ENCODE assay signal across 2 cellular contexts in the genomic region with DNA sequence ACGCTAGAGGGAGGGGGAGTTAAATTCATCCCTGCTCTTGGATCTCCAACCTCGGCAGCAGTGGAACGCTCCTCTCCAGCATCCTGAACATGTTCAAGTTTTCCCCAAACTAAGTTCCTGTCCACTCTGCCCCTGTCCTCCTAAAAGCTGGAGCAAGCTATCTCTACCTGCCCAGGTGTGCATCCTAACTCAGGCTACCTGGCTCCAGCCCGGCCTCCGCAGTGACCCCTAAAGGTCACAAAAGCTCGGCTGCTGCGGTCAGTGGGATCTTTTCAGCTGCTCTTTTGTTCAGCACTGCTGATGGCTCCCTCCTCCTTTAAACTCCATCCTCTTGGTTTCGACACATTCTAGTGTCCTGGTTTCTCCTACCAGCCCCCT.
TF ChIP-seq lines count a peak whose summit lies in the region.

No MANE protein-coding gene starts in this region.

TF ChIP-seq in SK-N-SH, 30 proteins besides CTCF, POLR2A, EP300 and RAD21 (continued from another document):
- TF ChIP-seq RXRA (IDR thresholded peaks at IDR 0.05; ENCODE audit: borderline replicate concordance, low read depth) (no peak), RFX5 (IDR thresholded peaks at IDR 0.05; ENCODE audit: low read length) (no peak), GATA2 (CRISPR knock-in tag; IDR thresholded peaks at IDR 0.05) (no peak)

TF ChIP-seq in SK-N-SH treated with all-trans-retinoic acid at 6 μM for 48 hours, 23 proteins besides CTCF, POLR2A, EP300 and RAD21 (continued from another document):
- TF ChIP-seq ZC3H10 (CRISPR knock-in tag; IDR thresholded peaks at IDR 0.05) (no peak), BACH2 (CRISPR knock-in tag; IDR thresholded peaks at IDR 0.05; ENCODE audit: borderline replicate concordance) (no peak), ZNF565 (CRISPR knock-in tag; conservative IDR thresholded peaks at IDR 0.05; ENCODE audit: low read depth) (no peak)
- TF ChIP-seq, protein P1, sequence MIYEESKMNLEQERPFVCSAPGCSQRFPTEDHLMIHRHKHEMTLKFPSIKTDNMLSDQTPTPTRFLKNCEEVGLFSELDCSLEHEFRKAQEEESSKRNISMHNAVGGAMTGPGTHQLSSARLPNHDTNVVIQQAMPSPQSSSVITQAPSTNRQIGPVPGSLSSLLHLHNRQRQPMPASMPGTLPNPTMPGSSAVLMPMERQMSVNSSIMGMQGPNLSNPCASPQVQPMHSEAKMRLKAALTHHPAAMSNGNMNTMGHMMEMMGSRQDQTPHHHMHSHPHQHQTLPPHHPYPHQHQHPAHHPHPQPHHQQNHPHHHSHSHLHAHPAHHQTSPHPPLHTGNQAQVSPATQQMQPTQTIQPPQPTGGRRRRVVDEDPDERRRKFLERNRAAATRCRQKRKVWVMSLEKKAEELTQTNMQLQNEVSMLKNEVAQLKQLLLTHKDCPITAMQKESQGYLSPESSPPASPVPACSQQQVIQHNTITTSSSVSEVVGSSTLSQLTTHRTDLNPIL (CRISPR knock-in tag; IDR thresholded peaks at IDR 0.05; ENCODE audit: low read depth), result no peak
